20 cellular contexts compared by ENCODE assay signal in genomic region chr11:72023335-72023734, GRCh38. TPM values are rescaled to one million over a fixed set of nuclear protein-coding genes. Genes with fewer than 3 reads are reported as not detected.
DNase-seq lines count a peak whose midpoint lies in the region; ATAC-seq and TF ChIP-seq lines count a peak whose summit lies in the region.
"Had no signal": no experiment of that assay in that cellular context is flagged by ENCODE, and none has a peak within 500 bp of the region (broad histone marks: within the 10 kb centered on the region; RNA-seq: fewer than 3 reads in every experiment).

No MANE protein-coding gene starts in this region.

- CTCF ChIA-PET in activated CD4-positive, alpha-beta T cell treated with anti-CD3 and anti-CD28 coated beads for 36 hours (lab: Charles Lee) = interaction anchor here (1.3 to 3.7 kb wide), 8 partner anchors 9 to 408 kb away, joined by 3 to 89 read pairs (median 29); no protein-coding TSS in a partner anchor
- CTCF ChIA-PET in CD4-positive, alpha-beta memory T cell (lab: Charles Lee; ENCODE audit: partially characterized antibody) = interaction anchor here (2.4 to 17.1 kb wide), 7 partner anchors 9 to 408 kb away, joined by 11 to 352 read pairs (median 46); no protein-coding TSS in a partner anchor

- peaks cover 65% of the 10 kb centered on the region for H3K36me3 Mint-ChIP-seq in activated CD4-positive, alpha-beta T cell treated with anti-CD3 and anti-CD28 coated beads for 36 hours (ENCODE audit: low read depth)
- peaks cover 57% of the 10 kb centered on the region for H3K36me3 Mint-ChIP-seq in activated CD4-positive, alpha-beta T cell treated with anti-CD3 and anti-CD28 coated beads, Interleukin-2, amount 10 ng/mL, durations not matched to agents 24 days and 14 days (ENCODE audit: low read depth)
- peaks cover 61 to 91% of the 10 kb centered on the region in 2 donors for H3K36me3 Mint-ChIP-seq in CD4-positive, alpha-beta memory T cell
- H3K36me3 Mint-ChIP-seq in activated naive CD8-positive, alpha-beta T cell treated with anti-CD3 and anti-CD28 coated beads for 36 hours = peaks cover 18% of the 10 kb centered on the region
- H3K36me3 Mint-ChIP-seq in nephron progenitor cell (ENCODE audit: low read depth) = peaks cover 61% of the 10 kb centered on the region

- H3K4me1 Mint-ChIP-seq in activated CD4-positive, alpha-beta T cell treated with anti-CD3 and anti-CD28 coated beads for 36 hours = peaks cover 24% of the 10 kb centered on the region
- peaks cover 18% of the 10 kb centered on the region for H3K4me1 Mint-ChIP-seq in activated CD4-positive, alpha-beta T cell treated with anti-CD3 and anti-CD28 coated beads, Interleukin-2, amount 10 ng/mL, durations not matched to agents 24 days and 14 days
- peaks cover 15 to 26% (median 22%) of the 10 kb centered on the region in 4 donors for H3K4me1 Mint-ChIP-seq in CD4-positive, alpha-beta memory T cell
- H3K4me1 Mint-ChIP-seq in activated naive CD8-positive, alpha-beta T cell treated with anti-CD3 and anti-CD28 coated beads for 36 hours = peaks cover 26% of the 10 kb centered on the region
- no peaks in the 10 kb centered on the region for H3K4me1 Mint-ChIP-seq in nephron progenitor cell

- intact Hi-C loops in activated CD4-positive, alpha-beta T cell treated with anti-CD3 and anti-CD28 coated beads for 36 hours (cut with DNase I, micrococcal nuclease) = loop anchor here in 1 of 2 experiments (10.0 kb wide), 1 partner anchor 411 kb away; the partner anchor contains the start of gene CLPB
- intact Hi-C loops in activated CD4-positive, alpha-beta T cell treated with anti-CD3 and anti-CD28 coated beads, Interleukin-2, amount 10 ng/mL, durations not matched to agents 24 days and 14 days (cut with micrococcal nuclease) = loop anchor here (10.0 kb wide), 1 partner anchor 411 kb away; the partner anchor contains the start of gene CLPB
- intact Hi-C loops in CD4-positive, alpha-beta memory T cell (cut with micrococcal nuclease) = no loop called here

- H3K27me3 ChIP-seq in CD4-positive, alpha-beta memory T cell (ENCODE audit: insufficient read depth, low read length) = no peaks in the 10 kb centered on the region
- H3K27me3 ChIP-seq: BE2C had no signal

- POLR2A ChIA-PET in activated CD4-positive, alpha-beta T cell treated with anti-CD3 and anti-CD28 coated beads for 36 hours (lab: Charles Lee) = no interaction called here
- POLR2A ChIA-PET in CD4-positive, alpha-beta memory T cell (lab: Charles Lee; ENCODE audit: partially characterized antibody) = interaction anchor here (0.7 to 2.0 kb wide), 2 partner anchors 17 to 70 kb away, joined by 4 to 5 read pairs; no protein-coding TSS in a partner anchor

- H3K9me3 Mint-ChIP-seq in activated CD4-positive, alpha-beta T cell treated with anti-CD3 and anti-CD28 coated beads for 36 hours (ENCODE audit: low read depth) = no peaks in the 10 kb centered on the region
- H3K9me3 Mint-ChIP-seq in activated CD4-positive, alpha-beta T cell treated with anti-CD3 and anti-CD28 coated beads, Interleukin-2, amount 10 ng/mL, durations not matched to agents 24 days and 14 days = no peaks in the 10 kb centered on the region
- H3K9me3 Mint-ChIP-seq in CD4-positive, alpha-beta memory T cell = no peaks in the 10 kb centered on the region
- H3K9me3 Mint-ChIP-seq in activated naive CD8-positive, alpha-beta T cell treated with anti-CD3 and anti-CD28 coated beads for 36 hours = no peaks in the 10 kb centered on the region
- H3K9me3 Mint-ChIP-seq in nephron progenitor cell = no peaks in the 10 kb centered on the region
- H3K9me3 Mint-ChIP-seq: CD8-positive, alpha-beta memory T cell had no signal

- no peak overlapping the region for H3K4me3 ChIP-seq in CD4-positive, alpha-beta memory T cell (ENCODE audit: low read length in 2 of 2)

- H3K36me3 ChIP-seq in CD4-positive, alpha-beta memory T cell (ENCODE audit: insufficient read depth, low read length) = peaks cover 79% of the 10 kb centered on the region

- no peak for DNase-seq in activated CD4-positive, alpha-beta T cell treated with anti-CD3 and anti-CD28 coated beads for 36 hours
- no peak for DNase-seq in activated CD4-positive, alpha-beta T cell treated with anti-CD3 and anti-CD28 coated beads, Interleukin-2, amount 10 ng/mL, durations not matched to agents 24 days and 14 days
- no peak for DNase-seq in CD4-positive, alpha-beta memory T cell
- no peak for DNase-seq in activated naive CD8-positive, alpha-beta T cell treated with anti-CD3 and anti-CD28 coated beads for 36 hours
- DNase-seq in nephron progenitor cell (no peak), NCI-H1417 treated with DMSO at 0.1 percent for 48 hours (lab: John Stamatoyannopoulos, UW) (no peak), HT-29 (ENCODE audit: low spot score) (no peak), DMS53 (lab: John Stamatoyannopoulos, UW) (no peak)
- DNase-seq: BE2C; CD8-positive, alpha-beta memory T cell; KBM-7; NCI-H1105; NCI-H1694; NCI-H2081 treated with DMSO at 0.1 percent for 48 hours; NCI-H510A; NCI-H82; OCI-M1; SIG-M5 had no signal

- H3K4me1 ChIP-seq in CD4-positive, alpha-beta memory T cell (ENCODE audit: insufficient read depth, low read length) = peaks cover 17% of the 10 kb centered on the region

- H3K27me3 Mint-ChIP-seq in activated CD4-positive, alpha-beta T cell treated with anti-CD3 and anti-CD28 coated beads for 36 hours = no peaks in the 10 kb centered on the region
- no peaks in the 10 kb centered on the region for H3K27me3 Mint-ChIP-seq in activated CD4-positive, alpha-beta T cell treated with anti-CD3 and anti-CD28 coated beads, Interleukin-2, amount 10 ng/mL, durations not matched to agents 24 days and 14 days
- H3K27me3 Mint-ChIP-seq in CD4-positive, alpha-beta memory T cell = no peaks in the 10 kb centered on the region
- H3K27me3 Mint-ChIP-seq in activated naive CD8-positive, alpha-beta T cell treated with anti-CD3 and anti-CD28 coated beads for 36 hours = no peaks in the 10 kb centered on the region
- H3K27me3 Mint-ChIP-seq in nephron progenitor cell (ENCODE audit: low read depth, poor library complexity) = no peaks in the 10 kb centered on the region
- H3K27me3 Mint-ChIP-seq: CD8-positive, alpha-beta memory T cell had no signal

- no peak for TF ChIP-seq CTCF in nephron progenitor cell (IDR thresholded peaks at IDR 0.05)

- no peaks in the 10 kb centered on the region for H3K9me3 ChIP-seq in CD4-positive, alpha-beta memory T cell (ENCODE audit: control insufficient read depth in 1 of 2, low read length in 2 of 2)
- H3K9me3 ChIP-seq: BE2C had no signal

- peak overlapping the region; percentile 51 for H3K27ac Mint-ChIP-seq in activated CD4-positive, alpha-beta T cell treated with anti-CD3 and anti-CD28 coated beads for 36 hours
- no peak overlapping the region for H3K27ac Mint-ChIP-seq in activated CD4-positive, alpha-beta T cell treated with anti-CD3 and anti-CD28 coated beads, Interleukin-2, amount 10 ng/mL, durations not matched to agents 24 days and 14 days
- H3K27ac Mint-ChIP-seq in CD4-positive, alpha-beta memory T cell = peak overlapping the region in 4 of 7 donors; percentile 21 to 65 (median 41)
- peak overlapping the region; percentile 57 for H3K27ac Mint-ChIP-seq in activated naive CD8-positive, alpha-beta T cell treated with anti-CD3 and anti-CD28 coated beads for 36 hours
- peak overlapping the region; percentile 44 for H3K27ac Mint-ChIP-seq in nephron progenitor cell

- no peak overlapping the region for H3K4me3 Mint-ChIP-seq in activated CD4-positive, alpha-beta T cell treated with anti-CD3 and anti-CD28 coated beads for 36 hours
- H3K4me3 Mint-ChIP-seq in activated CD4-positive, alpha-beta T cell treated with anti-CD3 and anti-CD28 coated beads, Interleukin-2, amount 10 ng/mL, durations not matched to agents 24 days and 14 days = no peak overlapping the region
- H3K4me3 Mint-ChIP-seq in CD4-positive, alpha-beta memory T cell = no peak overlapping the region
- no peak overlapping the region for H3K4me3 Mint-ChIP-seq in activated naive CD8-positive, alpha-beta T cell treated with anti-CD3 and anti-CD28 coated beads for 36 hours
- H3K4me3 Mint-ChIP-seq in nephron progenitor cell = no peak overlapping the region
- H3K4me3 Mint-ChIP-seq: CD8-positive, alpha-beta memory T cell had no signal

- H3K27ac ChIP-seq in CD4-positive, alpha-beta memory T cell (ENCODE audit: low read depth, low read length) = no peak overlapping the region
- H3K27ac ChIP-seq: RWPE1 had no signal

- no peak for ATAC-seq in activated CD4-positive, alpha-beta T cell treated with anti-CD3 and anti-CD28 coated beads for 36 hours
- ATAC-seq: HepG2 had no signal

RNA-seq across cellular contexts. Expression of gene IL18BP, which starts 24.6 kb away (rescaled TPM):
- 10 to 100 TPM in 1 of 2 experiments, 1 to 10 TPM in 1; 8.4 to 10.2 TPM for total RNA-seq in activated CD4-positive, alpha-beta T cell treated with anti-CD3 and anti-CD28 coated beads for 36 hours
- total RNA-seq in activated CD4-positive, alpha-beta T cell treated with anti-CD3 and anti-CD28 coated beads, Interleukin-2, amount 10 ng/mL, durations not matched to agents 24 days and 14 days = 15.0 and 19.9 TPM in 2 replicates
- 10 to 100 TPM; 21.4 to 26.2 TPM for total RNA-seq in CD4-positive, alpha-beta memory T cell
- 10 to 100 TPM; 13.8 to 19.7 TPM for polyA plus RNA-seq in CD4-positive, alpha-beta memory T cell
- total RNA-seq in activated naive CD8-positive, alpha-beta T cell treated with anti-CD3 and anti-CD28 coated beads for 36 hours = 1 to 10 TPM; 6.9 to 7.4 TPM
- total RNA-seq in HT-29 (2014; rRNA removed; shearing (Covaris generic)) = 3.4 and 5.8 TPM in 2 replicates

RNA-seq across cellular contexts. Expression of gene NUMA1, which starts 57.0 kb away (rescaled TPM):
- 100 to 1,000 TPM; 154 to 167 TPM for total RNA-seq in activated CD4-positive, alpha-beta T cell treated with anti-CD3 and anti-CD28 coated beads for 36 hours
- 138 and 149 TPM in 2 replicates for total RNA-seq in activated CD4-positive, alpha-beta T cell treated with anti-CD3 and anti-CD28 coated beads, Interleukin-2, amount 10 ng/mL, durations not matched to agents 24 days and 14 days
- total RNA-seq in CD4-positive, alpha-beta memory T cell = 100 to 1,000 TPM; 376 to 380 TPM
- polyA plus RNA-seq in CD4-positive, alpha-beta memory T cell = 100 to 1,000 TPM in 1 of 2 donors, 1 to 10 TPM in 1; 4.0 to 100 TPM
- 100 to 1,000 TPM; 120 to 121 TPM for total RNA-seq in activated naive CD8-positive, alpha-beta T cell treated with anti-CD3 and anti-CD28 coated beads for 36 hours
- total RNA-seq in HT-29 (2014; rRNA removed; shearing (Covaris generic)) = 214 and 241 TPM in 2 replicates

RNA-seq across cellular contexts. Expression of gene LRRC51, which starts 57.3 kb away (rescaled TPM):
- total RNA-seq in activated CD4-positive, alpha-beta T cell treated with anti-CD3 and anti-CD28 coated beads for 36 hours = 10 to 100 TPM in 1 of 2 experiments, 1 to 10 TPM in 1; 7.7 to 11.6 TPM
- 7.0 and 7.1 TPM in 2 replicates for total RNA-seq in activated CD4-positive, alpha-beta T cell treated with anti-CD3 and anti-CD28 coated beads, Interleukin-2, amount 10 ng/mL, durations not matched to agents 24 days and 14 days
- 1 to 10 TPM; 4.2 to 4.5 TPM for total RNA-seq in CD4-positive, alpha-beta memory T cell
- polyA plus RNA-seq in CD4-positive, alpha-beta memory T cell = 1 to 10 TPM; 4.0 to 5.3 TPM
- 10 to 100 TPM in 1 of 2 experiments, 1 to 10 TPM in 1; 7.0 to 10.0 TPM for total RNA-seq in activated naive CD8-positive, alpha-beta T cell treated with anti-CD3 and anti-CD28 coated beads for 36 hours
- total RNA-seq in HT-29 (2014; rRNA removed; shearing (Covaris generic)) = 26.4 and 33.5 TPM in 2 replicates
